Comparison of ENCODE assay signal across 22 cellular contexts in the genomic region with DNA sequence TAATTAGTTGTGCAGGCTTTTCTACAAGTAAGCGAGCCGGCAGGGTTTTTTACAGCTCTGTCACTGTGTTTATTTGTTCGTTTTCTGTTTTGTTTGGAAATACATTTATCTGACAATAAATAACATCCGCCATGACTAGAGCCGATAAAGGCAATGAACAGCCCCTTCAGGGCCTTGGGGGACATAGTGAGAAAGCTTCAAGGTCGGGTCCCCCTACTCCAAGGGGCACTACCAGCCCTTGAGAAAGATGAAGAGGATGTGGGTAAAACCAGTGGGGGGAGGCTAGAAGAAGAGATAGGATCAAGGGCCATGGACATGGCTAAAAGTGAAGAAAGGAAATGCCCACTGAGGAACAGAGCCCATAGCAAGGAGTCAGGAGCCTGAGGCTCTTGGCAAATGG.
"Had no signal": no experiment of that assay in that cellular context is flagged by ENCODE, and none has a peak within 500 bp of the region (broad histone marks: within the 10 kb centered on the region; RNA-seq: fewer than 3 reads in every experiment).

No MANE protein-coding gene starts in this region.

- H3K36me3 ChIP-seq: gastrocnemius medialis, left ventricle myocardium inferior, pancreas, sigmoid colon, thoracic aorta had no signal

- H3K4me3 ChIP-seq: gastrocnemius medialis, pancreas, psoas muscle, sigmoid colon, thoracic aorta had no signal

- H3K4me1 ChIP-seq: pancreas, psoas muscle had no signal

- H3K9me3 ChIP-seq: gastrocnemius medialis, left ventricle myocardium inferior, pancreas, psoas muscle, sigmoid colon, thoracic aorta had no signal

- H3K27ac ChIP-seq: gastrocnemius medialis, left ventricle myocardium inferior, pancreas, psoas muscle, thoracic aorta had no signal

- ATAC-seq: activated naive CD4-positive, alpha-beta T cell treated with anti-CD3 and anti-CD28 coated beads, Interleukin-2, amount 50 U/mL, for 72 hours; activated T-cell treated with anti-CD3 and anti-CD28 coated beads, Interleukin-2, amount 50 U/mL, for 72 hours; gastrocnemius medialis; pancreas; psoas muscle; T-cell had no signal

- H3K27me3 ChIP-seq: gastrocnemius medialis, pancreas, sigmoid colon had no signal

- DNase-seq: activated CD4-positive, alpha-beta T cell treated with anti-CD3 and anti-CD28 coated beads for 4 hours; activated CD4-positive, alpha-beta T cell treated with anti-CD3 and anti-CD28 coated beads, Interleukin-2, amount 50 U/mL, for 4 hours; activated CD4-positive, CD25-positive, alpha-beta regulatory T cell; activated naive CD4-positive, alpha-beta T cell; activated T-cell treated with anti-CD3 and anti-CD28 coated beads for 4 hours; activated T-cell treated with anti-CD3 and anti-CD28 coated beads, Interleukin-2, amount 50 U/mL, for 72 hours; anterior cingulate cortex; gastrocnemius medialis; glutamatergic neuron; islet precursor cell; left ventricle myocardium inferior; naive B cell; nucleus accumbens; pancreas; psoas muscle; sigmoid colon; small intestine; stimulated activated CD4-positive, alpha-beta T cell treated with anti-CD3 and anti-CD28 coated beads, Interleukin-1b, Interleukin-23, amount 100 ng/mL, for 48 hours; stimulated activated naive CD4-positive, alpha-beta T cell treated with Interleukin-2 at 50 U/mL for 16 hours; T-cell had no signal
